ENCODE assay signal across 11 cellular contexts in genomic region chr11:96134622-96135021, GRCh38.
DNase-seq lines count a peak whose midpoint lies in the region; ATAC-seq and TF ChIP-seq lines count a peak whose summit lies in the region.
"Had no signal": no experiment of that assay in that cellular context is flagged by ENCODE, and none has a peak within 500 bp of the region (broad histone marks: within the 10 kb centered on the region; RNA-seq: fewer than 3 reads in every experiment).

No MANE protein-coding gene starts in this region.

- H3K27ac Mint-ChIP-seq in naive thymus-derived CD4-positive, alpha-beta T cell: peak overlapping the region in 6 of 9 donors; percentile 49 to 88 (median 58)

- no peak overlapping the region for H3K4me3 ChIP-seq in mammary epithelial cell (replicated peaks in 1 of 3; ENCODE audit: insufficient read depth in 1 of 3, low read depth in 2 of 3, low read length in 3 of 3)
- H3K4me3 ChIP-seq in naive thymus-derived CD4-positive, alpha-beta T cell (ENCODE audit: low read length): no peak overlapping the region
- H3K4me3 ChIP-seq: skin epidermis, tibial artery had no signal

- H3K27me3 ChIP-seq in mammary epithelial cell (ENCODE audit: insufficient read depth, low read length): no peaks in the 10 kb centered on the region
- H3K27me3 ChIP-seq in naive thymus-derived CD4-positive, alpha-beta T cell (ENCODE audit: control insufficient read depth in 2 of 2, insufficient read depth in 2 of 2, low read length in 2 of 2): no peaks in the 10 kb centered on the region
- H3K27me3 ChIP-seq: tibial artery had no signal

- no peak overlapping the region for H3K27ac ChIP-seq in mammary epithelial cell (ENCODE audit: insufficient read depth, low read depth, low read length)
- H3K27ac ChIP-seq in naive thymus-derived CD4-positive, alpha-beta T cell (ENCODE audit: low read depth, low read length): no peak overlapping the region
- H3K27ac ChIP-seq: tibial artery had no signal

- dilution Hi-C loops in mammary epithelial cell (cut with HindIII; ENCODE audit: low sequenced_read_pairs): no loop called here

- H3K27me3 Mint-ChIP-seq in naive thymus-derived CD4-positive, alpha-beta T cell: no peaks in the 10 kb centered on the region

- H2AFZ ChIP-seq in mammary epithelial cell (ENCODE audit: low read depth, low read length): no peak overlapping the region

- no peaks in the 10 kb centered on the region for H3K4me1 ChIP-seq in mammary epithelial cell (ENCODE audit: insufficient read depth, low read length)
- H3K4me1 ChIP-seq in naive thymus-derived CD4-positive, alpha-beta T cell (ENCODE audit: control insufficient read depth in 2 of 2, insufficient read depth in 2 of 2, low read length in 2 of 2): peaks cover 11 to 41% of the 10 kb centered on the region in 2 donors

- POLR2A ChIA-PET in naive thymus-derived CD4-positive, alpha-beta T cell (lab: Charles Lee): interaction anchor here (1.3 kb wide), 1 partner anchor 21 kb away, joined by 3 read pairs; no protein-coding TSS in a partner anchor

- TF ChIP-seq CTCF in mammary epithelial cell (conservative IDR thresholded peaks at IDR 0.05 in 1 of 2, IDR thresholded peaks at IDR 0.05 in 1 of 2; ENCODE audit: extremely low read depth in 1 of 2, insufficient read depth in 1 of 2, low read depth in 1 of 2, low read length in 2 of 2): no peak

- peak overlapping the region in 2 of 10 donors; percentile 23 to 34 for H3K4me3 Mint-ChIP-seq in naive thymus-derived CD4-positive, alpha-beta T cell

- peak; percentile 3 for DNase-seq in GF-D8 (lab: John Stamatoyannopoulos, UW)
- DNase-seq in mammary epithelial cell: peak; percentile 55
- DNase-seq in naive thymus-derived CD4-positive, alpha-beta T cell: peak in 2 of 9 donors; percentile 7 to 24
- DNase-seq in T-helper 2 cell: no peak
- DNase-seq: activated CD4-positive, alpha-beta T cell treated with anti-CD3 and anti-CD28 coated beads, Interleukin-2, amount 50 U/mL, for 1 hour; tibial artery had no signal

- no peaks in the 10 kb centered on the region for H3K9me3 ChIP-seq in mammary epithelial cell (replicated peaks; ENCODE audit: insufficient read depth, low read length)
- H3K9me3 ChIP-seq in naive thymus-derived CD4-positive, alpha-beta T cell (ENCODE audit: control insufficient read depth in 2 of 3, low read length in 3 of 3): no peaks in the 10 kb centered on the region
- H3K9me3 ChIP-seq: tibial artery had no signal

- H3K36me3 Mint-ChIP-seq in naive thymus-derived CD4-positive, alpha-beta T cell: peaks cover 7 to 50% (median 27%) of the 10 kb centered on the region in 5 donors

- H3K9ac ChIP-seq in mammary epithelial cell (ENCODE audit: insufficient read depth, low read length): no peak overlapping the region

- peaks cover 40 to 85% (median 72%) of the 10 kb centered on the region in 7 donors for H3K4me1 Mint-ChIP-seq in naive thymus-derived CD4-positive, alpha-beta T cell

- TF ChIP-seq POLR2A in GM18505 (IDR thresholded peaks at IDR 0.05; ENCODE audit: borderline replicate concordance, extremely low read depth, insufficient read depth, insufficient read length): no peak

- no peaks in the 10 kb centered on the region for H3K79me2 ChIP-seq in mammary epithelial cell (ENCODE audit: insufficient read depth, low read length)

- peaks cover 0 to 5% (median 0%) of the 10 kb centered on the region in 11 donors for H3K9me3 Mint-ChIP-seq in naive thymus-derived CD4-positive, alpha-beta T cell

- 0% methylated on average over 1 of the region's 1 CpG for WGBS in mammary epithelial cell (ENCODE audit: low coverage, missing lambda C conversion rate)

- intact Hi-C loops in mammary epithelial cell (cut with micrococcal nuclease): no loop called here
- intact Hi-C loops in naive thymus-derived CD4-positive, alpha-beta T cell (cut with micrococcal nuclease): no loop called here

- no peaks in the 10 kb centered on the region for H4K20me1 ChIP-seq in mammary epithelial cell (ENCODE audit: insufficient read depth, low read length)

- H3K36me3 ChIP-seq in mammary epithelial cell (ENCODE audit: insufficient read depth, low read length): no peaks in the 10 kb centered on the region
- H3K36me3 ChIP-seq in naive thymus-derived CD4-positive, alpha-beta T cell (ENCODE audit: control insufficient read depth in 2 of 3, insufficient read depth in 3 of 3, low read length in 3 of 3): no peaks in the 10 kb centered on the region
- H3K36me3 ChIP-seq: tibial artery had no signal

- in situ Hi-C loops in mammary epithelial cell (cut with MboI; ENCODE audit: low sequenced_read_pairs in 2 of 2): no loop called here

- ATAC-seq in HG03378 (IDR thresholded peaks at IDR 0.05; ENCODE audit: unreplicated experiment): peak; percentile 64
- ATAC-seq in naive thymus-derived CD4-positive, alpha-beta T cell: peak; percentile 82
- no peak for ATAC-seq in GM19452 (IDR thresholded peaks at IDR 0.05; ENCODE audit: unreplicated experiment)
- no peak for ATAC-seq in HG03097 (IDR thresholded peaks at IDR 0.05; ENCODE audit: low FRiP score, unreplicated experiment)
- no peak for ATAC-seq in GM18505 (IDR thresholded peaks at IDR 0.05; ENCODE audit: unreplicated experiment)

- H3K4me2 ChIP-seq in mammary epithelial cell (ENCODE audit: insufficient read depth, low read depth, low read length): no peak overlapping the region

- no TSS peak for BruUV-seq in mammary epithelial cell (replicated peaks; lab: Mats Ljungman, UMichigan)

- CTCF ChIA-PET in mammary epithelial cell (lab: Charles Lee; ENCODE audit: low non-redundant PET): no interaction called here
- CTCF ChIA-PET in naive thymus-derived CD4-positive, alpha-beta T cell (lab: Charles Lee): interaction anchor here (0.6 to 1.5 kb wide), 2 partner anchors 14 to 80 kb away, joined by 3 read pairs; no protein-coding TSS in a partner anchor

Comparison
In these comparisons a context has a peak if more than half of its experiments do, and no peak if none do; other contexts are left out.
1. DNase-seq: peak in GF-D8 (single experiment) and mammary epithelial cell (single experiment); none in T-helper 2 cell (0 of 5).
2. ATAC-seq: peak in HG03378 (single experiment) and naive thymus-derived CD4-positive, alpha-beta T cell (single experiment); none in GM19452 (single experiment), HG03097 (single experiment) and GM18505 (single experiment).